Comparison of ENCODE assay signal across 10 cellular contexts in the genomic region with DNA sequence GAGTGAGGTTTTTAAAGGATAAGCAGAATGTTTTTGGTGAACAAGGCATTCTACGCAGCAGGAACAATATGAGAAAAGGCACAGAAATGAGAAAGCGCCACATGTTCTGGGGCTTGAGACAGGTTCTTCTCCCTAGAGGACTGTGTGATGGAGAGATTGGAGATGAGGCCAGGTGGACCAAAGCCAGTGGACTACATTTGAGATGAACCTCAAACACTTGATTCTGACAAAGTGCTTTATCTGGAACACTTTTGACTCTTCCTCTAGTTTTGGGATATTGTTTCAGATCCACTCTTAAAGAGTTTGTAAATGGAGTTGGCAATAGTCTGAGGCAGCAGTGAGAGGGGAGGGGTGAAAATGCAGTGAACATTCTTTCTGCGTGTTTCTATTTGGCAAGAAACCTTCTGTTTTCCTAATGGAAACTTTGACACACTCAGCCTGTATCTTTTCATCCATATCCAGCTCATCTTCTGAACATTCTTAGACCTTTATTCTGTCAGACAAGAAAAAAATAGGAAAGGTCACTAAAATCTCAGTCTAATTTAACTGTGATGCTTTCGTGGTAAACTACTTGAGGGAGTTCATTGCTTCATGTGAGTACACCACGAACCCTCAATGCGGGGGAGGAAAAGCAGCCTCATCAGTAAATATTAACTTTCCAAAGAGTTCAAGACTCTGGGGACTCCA. TPM values are rescaled to one million over a fixed set of nuclear protein-coding genes. Genes with fewer than 3 reads are reported as not detected.
DNase-seq lines count a peak whose midpoint lies in the region; ATAC-seq, FAIRE-seq and TF ChIP-seq lines count a peak whose summit lies in the region.
"Had no signal": no experiment of that assay in that cellular context is flagged by ENCODE, and none has a peak within 500 bp of the region (broad histone marks: within the 10 kb centered on the region; RNA-seq: fewer than 3 reads in every experiment).

No MANE protein-coding gene starts in this region.

- H3K4me1 ChIP-seq in pancreas (peaks cover 0 to 7% (median 3%) of the 10 kb centered on the region in 3 donors), vagina (peaks cover 30% of the 10 kb centered on the region)

- H3K36me3 ChIP-seq in pancreas (no peaks in the 10 kb centered on the region), vagina (no peaks in the 10 kb centered on the region)

- DNase-seq in astrocyte of the spinal cord (ENCODE audit: low read depth, low spot score) = peak; percentile 30
- no peak for DNase-seq in Right ventricle myocardium superior
- DNase-seq in pancreas = peak in 1 of 6 donors; percentile 20
- peak in 1 of 2 donors; percentile 88 for DNase-seq in vagina (ENCODE audit: extremely low spot score in 2 of 2)
- no peak for DNase-seq in NCI-H69 (lab: John Stamatoyannopoulos, UW)
- DNase-seq in activated naive CD4-positive, alpha-beta T cell treated with anti-CD3 and anti-CD28 coated beads, Interleukin-2, amount 50 U/mL, for 16 hours = no peak
- DNase-seq: head of caudate nucleus, NCI-H187, NCI-H82 had no signal

- H3K27me3 ChIP-seq in pancreas = no peaks in the 10 kb centered on the region
- no peaks in the 10 kb centered on the region for H3K27me3 ChIP-seq in vagina

- H3K4me3 ChIP-seq in astrocyte of the spinal cord (ENCODE audit: low read depth, low read length) = no peak overlapping the region
- H3K4me3 ChIP-seq in pancreas = no peak overlapping the region
- no peak overlapping the region for H3K4me3 ChIP-seq in vagina

- 72% methylated on average over 6 of the region's 6 CpGs for WGBS in pancreas, 2 donors

- intact Hi-C loops in Right ventricle myocardium superior (cut with DNase I) = loop anchor here (10.0 kb wide), 1 partner anchor 93 kb away; no protein-coding TSS in a partner anchor
- intact Hi-C loops in pancreas (cut with DNase I) = no loop called here
- intact Hi-C loops in vagina (cut with DNase I) = loop anchor here (10.0 kb wide), 1 partner anchor 57 kb away; the partner anchor contains the start of gene KCNJ8

- H3K27ac ChIP-seq in pancreas (no peak overlapping the region), vagina (peak overlapping the region; percentile 71)

- TF ChIP-seq POLR2A in vagina (IDR thresholded peaks at IDR 0.05) = no peak

- ATAC-seq in Right ventricle myocardium superior (ENCODE audit: poor library complexity) (peak; percentile 61), pancreas (peak in 3 of 4 donors; percentile 8 to 40 (median 11)), HG03439 (IDR thresholded peaks at IDR 0.05; ENCODE audit: unreplicated experiment) (no peak)

- in situ Hi-C loops in astrocyte of the spinal cord (cut with HindIII; ENCODE audit: low sequenced_read_pairs) = no loop called here

- TF ChIP-seq CTCF in astrocyte of the spinal cord (IDR thresholded peaks at IDR 0.05; ENCODE audit: low read depth, low read length) = no peak
- no peak for TF ChIP-seq CTCF in pancreas (IDR thresholded peaks at IDR 0.05)
- no peak for TF ChIP-seq CTCF in vagina (IDR thresholded peaks at IDR 0.05)

- no peaks in the 10 kb centered on the region for H3K9me3 ChIP-seq in pancreas
- no peaks in the 10 kb centered on the region for H3K9me3 ChIP-seq in vagina

- no peak for FAIRE-seq in pancreas (lab: Jason Lieb, UNC)

RNA-seq across cellular contexts. Expression of gene KCNJ8, which starts 57.3 kb away (rescaled TPM):
- 53.5 TPM for total RNA-seq in Right ventricle myocardium superior
- total RNA-seq in pancreas = 10 to 100 TPM; 17.3 to 28.8 (median 25.2) TPM
- 10 to 100 TPM in 1 of 2 donors, 1 to 10 TPM in 1; 7.9 to 19.4 TPM for polyA plus RNA-seq in pancreas
- 17.2 TPM for total RNA-seq in vagina

Comparison
In these comparisons a context has a peak if more than half of its experiments do, and no peak if none do; other contexts are left out.
1. intact Hi-C loops: an anchor here in Right ventricle myocardium superior (10.0 kb wide) and vagina (10.0 kb wide); none called in pancreas.